ENCODE assay signal across 1 cellular context in the genomic region with DNA sequence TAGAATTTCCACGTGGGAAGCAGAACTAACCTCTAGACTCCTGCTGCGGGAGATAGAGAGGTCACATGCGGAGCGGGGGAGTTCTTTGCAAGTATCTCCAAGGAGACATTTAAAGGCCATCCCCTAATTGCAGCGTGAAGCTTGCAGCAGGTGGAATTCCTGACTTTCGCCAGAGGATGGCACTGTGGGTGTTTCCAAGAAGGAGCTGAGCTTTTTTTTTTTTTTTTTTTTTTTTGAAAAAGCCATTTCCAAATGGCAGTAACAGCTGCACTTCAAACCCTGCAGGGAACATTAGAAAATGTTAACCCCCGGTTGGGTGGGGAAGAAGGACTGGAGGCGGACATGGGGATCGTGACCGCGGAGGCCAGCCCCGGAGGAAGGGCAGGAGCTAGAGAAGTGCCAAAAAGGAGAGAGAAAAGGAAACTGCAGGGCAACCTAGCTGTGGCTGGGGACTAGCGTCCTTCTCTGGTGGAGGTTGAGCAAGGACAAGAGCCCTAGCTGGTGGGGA.
A peak's percentile ranks its signal among the peaks of the same experiment; 100 is the strongest.
TF ChIP-seq lines count a peak whose summit lies in the region.

No MANE protein-coding gene starts in this region.

TF ChIP-seq in H1, 55 proteins besides CTCF, POLR2A, EP300 and RAD21 (continued from another document):
- peak; percentile 22; the same call in 1 of the 2 replicates for TF ChIP-seq MAX (IDR thresholded peaks at IDR 0.05)
- TF ChIP-seq, protein P1, sequence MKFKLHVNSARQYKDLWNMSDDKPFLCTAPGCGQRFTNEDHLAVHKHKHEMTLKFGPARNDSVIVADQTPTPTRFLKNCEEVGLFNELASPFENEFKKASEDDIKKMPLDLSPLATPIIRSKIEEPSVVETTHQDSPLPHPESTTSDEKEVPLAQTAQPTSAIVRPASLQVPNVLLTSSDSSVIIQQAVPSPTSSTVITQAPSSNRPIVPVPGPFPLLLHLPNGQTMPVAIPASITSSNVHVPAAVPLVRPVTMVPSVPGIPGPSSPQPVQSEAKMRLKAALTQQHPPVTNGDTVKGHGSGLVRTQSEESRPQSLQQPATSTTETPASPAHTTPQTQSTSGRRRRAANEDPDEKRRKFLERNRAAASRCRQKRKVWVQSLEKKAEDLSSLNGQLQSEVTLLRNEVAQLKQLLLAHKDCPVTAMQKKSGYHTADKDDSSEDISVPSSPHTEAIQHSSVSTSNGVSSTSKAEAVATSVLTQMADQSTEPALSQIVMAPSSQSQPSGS (IDR thresholded peaks at IDR 0.05; ENCODE audit: low read length) = peak; percentile 23; the same call in 1 of the 2 replicates
TF ChIP-seq in H1: peak in this region for 7.
